8 cellular contexts compared by ENCODE assay signal in genomic region chr7:72550454-72550853, GRCh38.
A peak's percentile ranks its signal among the peaks of the same experiment; 100 is the strongest.
DNase-seq lines count a peak whose midpoint lies in the region; ATAC-seq, FAIRE-seq and TF ChIP-seq lines count a peak whose summit lies in the region.
"Not testable (repeated sequence)": the region's sequence is repeated elsewhere in the genome, so short reads cannot be mapped to it uniquely, and the experiment has no call there.

No MANE protein-coding gene starts in this region.

- not testable (repeated sequence) for H3K4me3 ChIP-seq in Jurkat, Clone E6-1 (ENCODE audit: low read length); SJCRH30; HepG2 (replicated peaks in 1 of 3; ENCODE audit: insufficient read depth in 1 of 3, low read depth in 2 of 3, low read length in 3 of 3); testis

- CTCF ChIA-PET in activated CD8-positive, alpha-beta T cell treated with anti-CD3 and anti-CD28 coated beads for 36 hours (lab: Charles Lee); HepG2 (lab: Yijun Ruan, JAX; ENCODE audit: low intra/inter-chr PET ratio, low total read pairs): not testable (repeated sequence)

- not testable (repeated sequence) for TF ChIP-seq EP300 in HepG2 (IDR thresholded peaks at IDR 0.05; ENCODE audit: low read depth in 2 of 2, low read length in 2 of 2); HepG2 (CRISPR knock-in tag; IDR thresholded peaks at IDR 0.05; ENCODE audit: borderline replicate concordance)

- not testable (repeated sequence) for H3K9me3 ChIP-seq in SJCRH30 (replicated peaks); HepG2 (ENCODE audit: low read length); testis

- intact Hi-C loops in activated CD8-positive, alpha-beta T cell treated with anti-CD3 and anti-CD28 coated beads for 36 hours (cut with micrococcal nuclease); HepG2 (cut with micrococcal nuclease; ENCODE audit: unreplicated experiment); testis (cut with DNase I; ENCODE audit: low total_unique reads): not testable (repeated sequence)

- not testable (repeated sequence) for H3K27ac ChIP-seq in SJCRH30; HepG2 (ENCODE audit: extremely low read length, insufficient read depth, low read length); testis

- H3K79me2 ChIP-seq in HepG2 (ENCODE audit: insufficient read depth, low read length) = not testable (repeated sequence)

- not testable (repeated sequence) for H3K27ac Mint-ChIP-seq in activated CD8-positive, alpha-beta T cell treated with anti-CD3 and anti-CD28 coated beads for 36 hours

- not testable (repeated sequence) for H3K9me3 Mint-ChIP-seq in activated CD8-positive, alpha-beta T cell treated with anti-CD3 and anti-CD28 coated beads for 36 hours

- not testable (repeated sequence) for H3K36me3 Mint-ChIP-seq in activated CD8-positive, alpha-beta T cell treated with anti-CD3 and anti-CD28 coated beads for 36 hours (ENCODE audit: low read depth)

- TF ChIP-seq RAD21 in HepG2 (CRISPR knock-in tag; IDR thresholded peaks at IDR 0.05) = not testable (repeated sequence)

- DNase-seq in H4 (ENCODE audit: low spot score) (peak; percentile 24), NAMALWA (ENCODE audit: low spot score) (peak; percentile 56), SJCRH30 (peak; percentile 49 to 61), brain pericyte (ENCODE audit: low read depth, low spot score) (peak; percentile 3), testis (peak; percentile 15)
- peak; percentile 8 for DNase-seq in Jurkat, Clone E6-1 (ENCODE audit: low read depth, low spot score)
- peak; percentile 10 for DNase-seq in activated CD8-positive, alpha-beta T cell treated with anti-CD3 and anti-CD28 coated beads for 36 hours
- not testable (repeated sequence) for DNase-seq in HepG2 (ENCODE audit: low spot score)

- not testable (repeated sequence) for FAIRE-seq in HepG2 (lab: Jason Lieb, UNC)

- H3K4me1 Mint-ChIP-seq in activated CD8-positive, alpha-beta T cell treated with anti-CD3 and anti-CD28 coated beads for 36 hours (ENCODE audit: low read depth) = not testable (repeated sequence)

- H3K9ac ChIP-seq in HepG2 (ENCODE audit: insufficient read depth, low read depth, low read length) = not testable (repeated sequence)

- not testable (repeated sequence) for H3K4me3 Mint-ChIP-seq in activated CD8-positive, alpha-beta T cell treated with anti-CD3 and anti-CD28 coated beads for 36 hours

- not testable (repeated sequence) for H3K36me3 ChIP-seq in SJCRH30; HepG2 (replicated peaks in 1 of 2; ENCODE audit: control insufficient read depth in 1 of 2, insufficient read depth in 2 of 2, low read length in 2 of 2); testis (ENCODE audit: low read depth, missing control alignments)

- H3K4me2 ChIP-seq in HepG2 (ENCODE audit: low read depth, low read length) = not testable (repeated sequence)

- not testable (repeated sequence) for H3K27me3 Mint-ChIP-seq in activated CD8-positive, alpha-beta T cell treated with anti-CD3 and anti-CD28 coated beads for 36 hours

- not testable (repeated sequence) for TF ChIP-seq CTCF in activated CD8-positive, alpha-beta T cell treated with anti-CD3 and anti-CD28 coated beads for 36 hours (IDR thresholded peaks at IDR 0.05); HepG2 (CRISPR knock-in tag; IDR thresholded peaks at IDR 0.05); testis (IDR thresholded peaks at IDR 0.05)

- ATAC-seq in activated CD8-positive, alpha-beta T cell treated with anti-CD3 and anti-CD28 coated beads for 36 hours; HepG2: not testable (repeated sequence)

- in situ Hi-C loops in HepG2 (cut with HindIII; ENCODE audit: extremely low pct_ligation_motif_present, low pct_unique_long_range_greater_than_20kb) = not testable (repeated sequence)

- BruUV-seq in HepG2 (replicated peaks; lab: Mats Ljungman, UMichigan) = not testable (repeated sequence)

- TF ChIP-seq POLR2A in HepG2 (IDR thresholded peaks at IDR 0.05; ENCODE audit: insufficient read depth in 1 of 2, low read depth in 2 of 2, low read length in 2 of 2); testis (IDR thresholded peaks at IDR 0.05): not testable (repeated sequence)

- not testable (repeated sequence) for H3K27me3 ChIP-seq in SJCRH30; HepG2 (ENCODE audit: control insufficient read depth in 1 of 2, insufficient read depth in 2 of 2, low read length in 2 of 2); testis

- H4K20me1 ChIP-seq in HepG2 (ENCODE audit: insufficient read depth, low read length) = not testable (repeated sequence)

- H2AFZ ChIP-seq in HepG2 (ENCODE audit: low read length) = not testable (repeated sequence)

- H3K4me1 ChIP-seq in SJCRH30; HepG2 (ENCODE audit: insufficient read depth, low read length); testis: not testable (repeated sequence)

- POLR2A ChIA-PET in activated CD8-positive, alpha-beta T cell treated with anti-CD3 and anti-CD28 coated beads for 36 hours (lab: Charles Lee); HepG2 (lab: Yijun Ruan, JAX): not testable (repeated sequence)

TF ChIP-seq in HepG2, 621 proteins besides CTCF, POLR2A, EP300 and RAD21:
- TF ChIP-seq YY1 (IDR thresholded peaks at IDR 0.05; ENCODE audit: insufficient read depth, insufficient replicate concordance, low read depth, low read length) = peak; percentile 42
